1 cellular context compared by ENCODE assay signal in the genomic region with DNA sequence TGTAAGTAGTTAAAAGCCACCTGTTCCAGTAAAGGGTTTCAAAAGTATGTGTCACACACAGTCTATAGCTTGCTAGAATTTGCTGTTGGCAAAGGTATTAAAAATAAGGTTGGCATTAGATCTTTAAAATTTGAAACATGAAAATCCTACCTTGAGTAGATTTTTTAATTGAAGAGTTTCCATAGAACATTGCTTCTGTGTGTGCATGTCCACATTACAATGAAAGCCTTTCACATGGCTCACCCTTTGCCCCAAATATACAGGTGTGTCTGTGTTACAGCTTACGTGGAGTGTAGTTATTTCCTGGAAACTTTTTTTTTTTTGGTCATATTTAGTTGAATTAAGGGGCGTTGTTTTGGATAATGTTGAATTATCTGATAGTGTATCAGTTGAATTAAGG.
TF ChIP-seq lines count a peak whose summit lies in the region.

No MANE protein-coding gene starts in this region.

TF ChIP-seq in H1, 55 proteins besides CTCF, POLR2A, EP300 and RAD21:
- TF ChIP-seq, protein P1, sequence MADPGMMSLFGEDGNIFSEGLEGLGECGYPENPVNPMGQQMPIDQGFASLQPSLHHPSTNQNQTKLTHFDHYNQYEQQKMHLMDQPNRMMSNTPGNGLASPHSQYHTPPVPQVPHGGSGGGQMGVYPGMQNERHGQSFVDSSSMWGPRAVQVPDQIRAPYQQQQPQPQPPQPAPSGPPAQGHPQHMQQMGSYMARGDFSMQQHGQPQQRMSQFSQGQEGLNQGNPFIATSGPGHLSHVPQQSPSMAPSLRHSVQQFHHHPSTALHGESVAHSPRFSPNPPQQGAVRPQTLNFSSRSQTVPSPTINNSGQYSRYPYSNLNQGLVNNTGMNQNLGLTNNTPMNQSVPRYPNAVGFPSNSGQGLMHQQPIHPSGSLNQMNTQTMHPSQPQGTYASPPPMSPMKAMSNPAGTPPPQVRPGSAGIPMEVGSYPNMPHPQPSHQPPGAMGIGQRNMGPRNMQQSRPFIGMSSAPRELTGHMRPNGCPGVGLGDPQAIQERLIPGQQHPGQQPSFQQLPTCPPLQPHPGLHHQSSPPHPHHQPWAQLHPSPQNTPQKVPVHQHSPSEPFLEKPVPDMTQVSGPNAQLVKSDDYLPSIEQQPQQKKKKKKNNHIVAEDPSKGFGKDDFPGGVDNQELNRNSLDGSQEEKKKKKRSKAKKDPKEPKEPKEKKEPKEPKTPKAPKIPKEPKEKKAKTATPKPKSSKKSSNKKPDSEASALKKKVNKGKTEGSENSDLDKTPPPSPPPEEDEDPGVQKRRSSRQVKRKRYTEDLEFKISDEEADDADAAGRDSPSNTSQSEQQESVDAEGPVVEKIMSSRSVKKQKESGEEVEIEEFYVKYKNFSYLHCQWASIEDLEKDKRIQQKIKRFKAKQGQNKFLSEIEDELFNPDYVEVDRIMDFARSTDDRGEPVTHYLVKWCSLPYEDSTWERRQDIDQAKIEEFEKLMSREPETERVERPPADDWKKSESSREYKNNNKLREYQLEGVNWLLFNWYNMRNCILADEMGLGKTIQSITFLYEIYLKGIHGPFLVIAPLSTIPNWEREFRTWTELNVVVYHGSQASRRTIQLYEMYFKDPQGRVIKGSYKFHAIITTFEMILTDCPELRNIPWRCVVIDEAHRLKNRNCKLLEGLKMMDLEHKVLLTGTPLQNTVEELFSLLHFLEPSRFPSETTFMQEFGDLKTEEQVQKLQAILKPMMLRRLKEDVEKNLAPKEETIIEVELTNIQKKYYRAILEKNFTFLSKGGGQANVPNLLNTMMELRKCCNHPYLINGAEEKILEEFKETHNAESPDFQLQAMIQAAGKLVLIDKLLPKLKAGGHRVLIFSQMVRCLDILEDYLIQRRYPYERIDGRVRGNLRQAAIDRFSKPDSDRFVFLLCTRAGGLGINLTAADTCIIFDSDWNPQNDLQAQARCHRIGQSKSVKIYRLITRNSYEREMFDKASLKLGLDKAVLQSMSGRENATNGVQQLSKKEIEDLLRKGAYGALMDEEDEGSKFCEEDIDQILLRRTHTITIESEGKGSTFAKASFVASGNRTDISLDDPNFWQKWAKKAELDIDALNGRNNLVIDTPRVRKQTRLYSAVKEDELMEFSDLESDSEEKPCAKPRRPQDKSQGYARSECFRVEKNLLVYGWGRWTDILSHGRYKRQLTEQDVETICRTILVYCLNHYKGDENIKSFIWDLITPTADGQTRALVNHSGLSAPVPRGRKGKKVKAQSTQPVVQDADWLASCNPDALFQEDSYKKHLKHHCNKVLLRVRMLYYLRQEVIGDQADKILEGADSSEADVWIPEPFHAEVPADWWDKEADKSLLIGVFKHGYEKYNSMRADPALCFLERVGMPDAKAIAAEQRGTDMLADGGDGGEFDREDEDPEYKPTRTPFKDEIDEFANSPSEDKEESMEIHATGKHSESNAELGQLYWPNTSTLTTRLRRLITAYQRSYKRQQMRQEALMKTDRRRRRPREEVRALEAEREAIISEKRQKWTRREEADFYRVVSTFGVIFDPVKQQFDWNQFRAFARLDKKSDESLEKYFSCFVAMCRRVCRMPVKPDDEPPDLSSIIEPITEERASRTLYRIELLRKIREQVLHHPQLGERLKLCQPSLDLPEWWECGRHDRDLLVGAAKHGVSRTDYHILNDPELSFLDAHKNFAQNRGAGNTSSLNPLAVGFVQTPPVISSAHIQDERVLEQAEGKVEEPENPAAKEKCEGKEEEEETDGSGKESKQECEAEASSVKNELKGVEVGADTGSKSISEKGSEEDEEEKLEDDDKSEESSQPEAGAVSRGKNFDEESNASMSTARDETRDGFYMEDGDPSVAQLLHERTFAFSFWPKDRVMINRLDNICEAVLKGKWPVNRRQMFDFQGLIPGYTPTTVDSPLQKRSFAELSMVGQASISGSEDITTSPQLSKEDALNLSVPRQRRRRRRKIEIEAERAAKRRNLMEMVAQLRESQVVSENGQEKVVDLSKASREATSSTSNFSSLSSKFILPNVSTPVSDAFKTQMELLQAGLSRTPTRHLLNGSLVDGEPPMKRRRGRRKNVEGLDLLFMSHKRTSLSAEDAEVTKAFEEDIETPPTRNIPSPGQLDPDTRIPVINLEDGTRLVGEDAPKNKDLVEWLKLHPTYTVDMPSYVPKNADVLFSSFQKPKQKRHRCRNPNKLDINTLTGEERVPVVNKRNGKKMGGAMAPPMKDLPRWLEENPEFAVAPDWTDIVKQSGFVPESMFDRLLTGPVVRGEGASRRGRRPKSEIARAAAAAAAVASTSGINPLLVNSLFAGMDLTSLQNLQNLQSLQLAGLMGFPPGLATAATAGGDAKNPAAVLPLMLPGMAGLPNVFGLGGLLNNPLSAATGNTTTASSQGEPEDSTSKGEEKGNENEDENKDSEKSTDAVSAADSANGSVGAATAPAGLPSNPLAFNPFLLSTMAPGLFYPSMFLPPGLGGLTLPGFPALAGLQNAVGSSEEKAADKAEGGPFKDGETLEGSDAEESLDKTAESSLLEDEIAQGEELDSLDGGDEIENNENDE (IDR thresholded peaks at IDR 0.05; ENCODE audit: insufficient replicate concordance, low read length) = no peak
- TF ChIP-seq, protein P2, sequence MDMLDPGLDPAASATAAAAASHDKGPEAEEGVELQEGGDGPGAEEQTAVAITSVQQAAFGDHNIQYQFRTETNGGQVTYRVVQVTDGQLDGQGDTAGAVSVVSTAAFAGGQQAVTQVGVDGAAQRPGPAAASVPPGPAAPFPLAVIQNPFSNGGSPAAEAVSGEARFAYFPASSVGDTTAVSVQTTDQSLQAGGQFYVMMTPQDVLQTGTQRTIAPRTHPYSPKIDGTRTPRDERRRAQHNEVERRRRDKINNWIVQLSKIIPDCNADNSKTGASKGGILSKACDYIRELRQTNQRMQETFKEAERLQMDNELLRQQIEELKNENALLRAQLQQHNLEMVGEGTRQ (IDR thresholded peaks at IDR 0.05; ENCODE audit: low read length) = no peak
- TF ChIP-seq KDM5A (IDR thresholded peaks at IDR 0.05; ENCODE audit: low read length) (no peak), RNF2 (IDR thresholded peaks at IDR 0.05; ENCODE audit: borderline replicate concordance, low read depth, low read length, missing control alignments, poor library complexity, severe bottlenecking) (no peak), SP2 (IDR thresholded peaks at IDR 0.05; ENCODE audit: low read length) (no peak), EGR1 (IDR thresholded peaks at IDR 0.05; ENCODE audit: borderline replicate concordance, low read depth, low read length) (no peak), HDAC6 (IDR thresholded peaks at IDR 0.05; ENCODE audit: low read depth, low read length) (no peak)
